In the genomic region with DNA sequence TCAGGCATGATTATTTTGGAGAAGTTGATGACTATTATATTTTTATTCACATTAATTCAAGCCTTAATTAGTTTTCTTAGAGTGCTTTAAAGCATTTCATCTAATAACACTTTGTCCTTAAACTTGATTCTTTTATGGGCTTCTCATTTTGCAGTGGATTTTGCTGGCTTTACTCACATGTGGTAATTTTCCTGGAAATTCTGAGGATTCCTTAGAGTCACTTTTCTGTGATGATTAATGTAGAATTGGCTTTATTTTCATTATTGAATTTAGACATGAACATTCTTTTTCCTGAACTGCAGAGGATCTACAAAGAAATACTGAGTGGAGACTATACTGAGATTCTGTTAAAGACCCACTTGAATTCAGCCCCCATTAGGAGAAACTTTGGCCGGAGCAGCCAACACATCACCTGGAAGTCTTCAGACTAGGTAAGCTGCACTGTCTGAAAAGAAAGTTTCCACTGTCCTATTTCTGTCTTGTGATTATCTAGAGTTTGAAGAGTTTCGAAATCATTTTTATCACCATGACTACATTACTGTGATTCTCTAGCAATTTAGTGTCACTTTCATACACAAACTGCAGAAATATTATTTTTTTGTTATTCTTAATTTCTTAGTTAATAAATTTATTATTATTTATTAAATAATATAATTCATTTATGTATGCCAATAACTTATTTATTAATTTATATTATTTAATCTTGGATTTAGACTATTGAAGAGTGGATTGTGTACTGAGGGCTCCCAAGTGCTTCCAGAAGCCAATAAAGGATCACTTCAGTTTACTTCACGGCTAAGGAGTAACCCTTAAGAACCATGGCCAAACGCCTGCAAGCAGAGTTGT, we compare ENCODE assay signal across 26 cellular contexts. TPM values are rescaled to one million over a fixed set of nuclear protein-coding genes. Genes with fewer than 3 reads are reported as not detected.
DNase-seq lines count a peak whose midpoint lies in the region; ATAC-seq and TF ChIP-seq lines count a peak whose summit lies in the region.
"Had no signal": no experiment of that assay in that cellular context is flagged by ENCODE, and none has a peak within 500 bp of the region (broad histone marks: within the 10 kb centered on the region; RNA-seq: fewer than 3 reads in every experiment).

No MANE protein-coding gene starts in this region.

- no peaks in the 10 kb centered on the region for H3K36me3 ChIP-seq in adipocyte (ENCODE audit: control insufficient read depth, insufficient read depth, low read length, severe bottlenecking)
- H3K36me3 ChIP-seq: BLaER1, HAP-1, MG63 had no signal

- peaks cover 19% of the 10 kb centered on the region for H3K4me1 ChIP-seq in adipocyte (ENCODE audit: control insufficient read depth, insufficient read depth, low read length)
- H3K4me1 ChIP-seq: BLaER1, HAP-1 had no signal

- H3K4me1 Mint-ChIP-seq in nephron progenitor cell (peaks cover 10% of the 10 kb centered on the region), T-helper 17 cell (peaks cover 2% of the 10 kb centered on the region)
- H3K4me1 Mint-ChIP-seq: CD4-positive, CD25-positive, alpha-beta regulatory T cell had no signal

- H3K4me3 ChIP-seq in AG10803 (ENCODE audit: low read length) (no peak overlapping the region), adipocyte (ENCODE audit: low read length) (no peak overlapping the region), fibroblast of the aortic adventitia (ENCODE audit: low read depth, low read length) (no peak overlapping the region)
- H3K4me3 ChIP-seq: BLaER1, HAP-1, MG63 had no signal

- H3K27ac Mint-ChIP-seq in nephron progenitor cell (peak overlapping the region; percentile 52), T-helper 17 cell (no peak overlapping the region)
- H3K27ac Mint-ChIP-seq: CD4-positive, CD25-positive, alpha-beta regulatory T cell had no signal

- DNase-seq in AG10803 (ENCODE audit: low read depth), result peak; percentile 40
- peak; percentile 36 for DNase-seq in adipocyte (ENCODE audit: low read depth)
- peak; percentile 39 for DNase-seq in fibroblast of the aortic adventitia (ENCODE audit: low read depth)
- no peak for DNase-seq in nephron progenitor cell
- DNase-seq in T-helper 17 cell, result no peak
- DNase-seq in NCI-H1417 treated with DMSO at 0.1 percent for 48 hours (lab: John Stamatoyannopoulos, UW), result no peak
- no peak for DNase-seq in SHP77 (lab: John Stamatoyannopoulos, UW)
- DNase-seq: CD4-positive, CD25-positive, alpha-beta regulatory T cell; DMS53; EL; GDM1; GOT3; IMR-90; KG1; MG63; NCI-H1694; NCI-H2029 treated with DMSO at 0.1 percent for 48 hours; NCI-H2227 treated with DMSO at 0.1 percent for 48 hours; NCI-H526 treated with DMSO at 0.1 percent for 48 hours; SHP77 treated with DMSO at 0.1 percent for 48 hours had no signal

- peaks cover 5% of the 10 kb centered on the region for H3K27me3 Mint-ChIP-seq in nephron progenitor cell (ENCODE audit: low read depth, poor library complexity)
- peaks cover 32% of the 10 kb centered on the region for H3K27me3 Mint-ChIP-seq in T-helper 17 cell

- H3K4me3 Mint-ChIP-seq in nephron progenitor cell, result no peak overlapping the region
- no peak overlapping the region for H3K4me3 Mint-ChIP-seq in T-helper 17 cell
- H3K4me3 Mint-ChIP-seq: CD4-positive, CD25-positive, alpha-beta regulatory T cell had no signal

- H3K9me3 Mint-ChIP-seq in nephron progenitor cell, result peaks cover 4% of the 10 kb centered on the region
- H3K9me3 Mint-ChIP-seq: CD4-positive, CD25-positive, alpha-beta regulatory T cell had no signal

- no peaks in the 10 kb centered on the region for H3K9me3 ChIP-seq in adipocyte (ENCODE audit: control insufficient read depth, low read length)
- no peaks in the 10 kb centered on the region for H3K9me3 ChIP-seq in T-helper 17 cell (ENCODE audit: control insufficient read depth, low read length, poor library complexity, severe bottlenecking)
- H3K9me3 ChIP-seq: BLaER1, HAP-1, MG63 had no signal

- ATAC-seq in T-helper 17 cell (no peak), HG03442 (IDR thresholded peaks at IDR 0.05; ENCODE audit: unreplicated experiment) (no peak)
- ATAC-seq: Panc1 had no signal

- H3K36me3 Mint-ChIP-seq in nephron progenitor cell (ENCODE audit: low read depth), result no peaks in the 10 kb centered on the region
- no peaks in the 10 kb centered on the region for H3K36me3 Mint-ChIP-seq in T-helper 17 cell (ENCODE audit: low read depth)
- H3K36me3 Mint-ChIP-seq: CD4-positive, CD25-positive, alpha-beta regulatory T cell had no signal

- H3K9ac ChIP-seq in adipocyte (ENCODE audit: low read length), result no peak overlapping the region
- H3K9ac ChIP-seq: BLaER1 had no signal

- TF ChIP-seq CTCF in AG10803 (conservative IDR thresholded peaks at IDR 0.05; ENCODE audit: low read length) (no peak), fibroblast of the aortic adventitia (IDR thresholded peaks at IDR 0.05; ENCODE audit: insufficient read depth, low read length) (no peak), nephron progenitor cell (IDR thresholded peaks at IDR 0.05) (no peak)

- H3K27me3 ChIP-seq in adipocyte (replicated peaks; ENCODE audit: control insufficient read depth, insufficient read depth, low read length), result peaks cover 6% of the 10 kb centered on the region
- H3K27me3 ChIP-seq: BLaER1, MG63 had no signal

RNA-seq across cellular contexts. Expression of a gene that starts 2.0 kb away (rescaled TPM):
- total RNA-seq in fibroblast of the aortic adventitia (ENCODE audit: low replicate concordance), result 0.98 TPM in 1 of 2 replicates, not detected in the other
- not detected for total RNA-seq in T-helper 17 cell
- total RNA-seq: CD4-positive, CD25-positive, alpha-beta regulatory T cell; IMR-90; NCI-H460; OCI-LY7 had no signal

Comparison
In these comparisons a context has a peak if more than half of its experiments do, and no peak if none do; other contexts are left out.
1. DNase-seq: peak in AG10803 (single experiment), adipocyte (single experiment) and fibroblast of the aortic adventitia (single experiment); none in nephron progenitor cell (single experiment), T-helper 17 cell (0 of 3), NCI-H1417 treated with DMSO at 0.1 percent for 48 hours (single experiment) and SHP77 (0 of 2).